Comparison of ENCODE assay signal across 8 cellular contexts in genomic region chr14:103292426-103293374, GRCh38. TPM values are rescaled to one million over a fixed set of nuclear protein-coding genes. Genes with fewer than 3 reads are reported as not detected.
DNase-seq lines count a peak whose midpoint lies in the region; ATAC-seq and TF ChIP-seq lines count a peak whose summit lies in the region.

No MANE protein-coding gene starts in this region.

- CTCF ChIA-PET in CD8-positive, alpha-beta memory T cell (lab: Charles Lee), result interaction anchor here (1.0 to 2.2 kb wide), 5 partner anchors 12 to 188 kb away, joined by 3 to 7 read pairs (median 5); no protein-coding TSS in a partner anchor

- H3K4me3 ChIP-seq in CD8-positive, alpha-beta memory T cell (ENCODE audit: low read length), result no peak overlapping the region
- H3K4me3 ChIP-seq in body of pancreas, result no peak overlapping the region

- no peak overlapping the region for H3K27ac ChIP-seq in CD8-positive, alpha-beta memory T cell (ENCODE audit: low read depth, low read length)
- no peak overlapping the region for H3K27ac ChIP-seq in body of pancreas

- ATAC-seq in GM21529 (IDR thresholded peaks at IDR 0.05; ENCODE audit: unreplicated experiment), result peak; percentile 79
- peak; percentile 85 for ATAC-seq in body of pancreas

- no peaks in the 10 kb centered on the region for H3K27me3 ChIP-seq in CD8-positive, alpha-beta memory T cell (ENCODE audit: insufficient read depth, low read length, poor library complexity, severe bottlenecking)
- no peaks in the 10 kb centered on the region for H3K27me3 ChIP-seq in body of pancreas

- H3K9me3 ChIP-seq in CD8-positive, alpha-beta memory T cell (ENCODE audit: low read length), result no peaks in the 10 kb centered on the region
- H3K9me3 ChIP-seq in body of pancreas, result no peaks in the 10 kb centered on the region

- TF ChIP-seq CTCF in body of pancreas (IDR thresholded peaks at IDR 0.05), result peak; percentile 82 to 92 (median 88)

- intact Hi-C loops in body of pancreas (cut with DNase I), result loop anchor here (10.0 kb wide), 2 partner anchors 188 to 218 kb away; no protein-coding TSS in a partner anchor

- H3K4me1 ChIP-seq in CD8-positive, alpha-beta memory T cell (ENCODE audit: insufficient read depth, low read length), result no peaks in the 10 kb centered on the region
- no peaks in the 10 kb centered on the region for H3K4me1 ChIP-seq in body of pancreas

- H3K36me3 ChIP-seq in CD8-positive, alpha-beta memory T cell (ENCODE audit: insufficient read depth, low read length), result no peaks in the 10 kb centered on the region
- no peaks in the 10 kb centered on the region for H3K36me3 ChIP-seq in body of pancreas (replicated peaks in 1 of 2; ENCODE audit: insufficient read depth in 1 of 2, low read depth in 2 of 2)

- no peak for TF ChIP-seq POLR2A in body of pancreas (IDR thresholded peaks at IDR 0.05)

- no peaks in the 10 kb centered on the region for H3K36me3 Mint-ChIP-seq in CD8-positive, alpha-beta memory T cell

- H3K27me3 Mint-ChIP-seq in CD8-positive, alpha-beta memory T cell, result peaks cover 3 to 16% of the 10 kb centered on the region in 2 donors

- peak; percentile 45 to 73 (median 57) for DNase-seq in CD8-positive, alpha-beta memory T cell
- DNase-seq in NCI-H1092 (lab: John Stamatoyannopoulos, UW), result peak; percentile 57
- DNase-seq in UCSD-AML1 (lab: John Stamatoyannopoulos, UW; ENCODE audit: unreplicated experiment), result peak; percentile 75
- peak; percentile 75 to 85 (median 80) for DNase-seq in body of pancreas
- peak; percentile 84 for DNase-seq in iPS-NIHi7 (ENCODE audit: extremely low spot score)
- peak; percentile 60 to 75 (median 73) for DNase-seq in stimulated activated CD4-positive, alpha-beta T cell treated with anti-CD3 and anti-CD28 coated beads, Interleukin-12 subunit alpha, Interleukin-12 subunit beta, amount 100 ng/mL, for 48 hours (ENCODE audit: low read depth in 2 of 3, low spot score in 1 of 3)
- DNase-seq in DMS153 (lab: John Stamatoyannopoulos, UW), result no peak

- no peaks in the 10 kb centered on the region for H3K9me3 Mint-ChIP-seq in CD8-positive, alpha-beta memory T cell

- no peaks in the 10 kb centered on the region for H3K4me1 Mint-ChIP-seq in CD8-positive, alpha-beta memory T cell

- no peak overlapping the region for H3K4me3 Mint-ChIP-seq in CD8-positive, alpha-beta memory T cell

- no peak overlapping the region for H3K27ac Mint-ChIP-seq in CD8-positive, alpha-beta memory T cell

- 24 to 29% methylated on average over 8 to 10 of the region's 10 CpGs for WGBS in body of pancreas, 2 donors

- POLR2A ChIA-PET in CD8-positive, alpha-beta memory T cell (lab: Charles Lee), result no interaction called here

RNA-seq across cellular contexts. Expression of gene EIF5, which starts 41.3 kb away (rescaled TPM):
- total RNA-seq in CD8-positive, alpha-beta memory T cell, result 100 to 1,000 TPM; 394 to 409 TPM
- 312 TPM for polyA plus RNA-seq in CD8-positive, alpha-beta memory T cell
- total RNA-seq in body of pancreas, result 100 to 1,000 TPM in 1 of 2 donors, 10 to 100 TPM in 1; 85.6 to 234 TPM
